In the genomic region with DNA sequence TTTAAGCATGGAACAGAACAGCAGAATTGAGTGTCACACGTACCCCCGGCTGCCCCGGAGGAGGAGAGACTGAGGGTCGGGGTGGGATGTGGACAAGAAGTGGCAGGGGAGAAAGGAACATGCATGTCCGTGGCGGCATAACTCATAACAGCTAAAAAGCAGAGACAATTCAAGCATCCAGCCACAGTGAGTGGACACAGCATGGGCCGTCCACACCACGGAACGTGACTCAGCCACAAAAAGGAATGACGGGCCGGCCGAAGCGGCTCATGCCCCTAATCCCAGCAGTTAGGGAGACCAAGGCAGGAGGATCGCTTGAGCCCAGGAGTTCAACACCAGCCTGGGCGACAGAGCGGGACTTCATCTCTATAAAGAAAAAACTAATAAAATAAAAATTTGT, we compare ENCODE assay signal across 1 cellular context.
TF ChIP-seq lines count a peak whose summit lies in the region.

No MANE protein-coding gene starts in this region.

TF ChIP-seq in GM23338, 12 proteins besides CTCF, POLR2A, EP300 and RAD21:
- TF ChIP-seq EZH2 (IDR thresholded peaks at IDR 0.05; ENCODE audit: low read depth, unreplicated experiment) (no peak), ZNF114 (CRISPR knock-in tag; IDR thresholded peaks at IDR 0.05) (no peak), EZH2phosphoT487 (IDR thresholded peaks at IDR 0.05; ENCODE audit: unreplicated experiment) (no peak), ZNF331 (CRISPR knock-in tag; IDR thresholded peaks at IDR 0.05; ENCODE audit: low read depth) (no peak), POLR2AphosphoS5 (IDR thresholded peaks at IDR 0.05; ENCODE audit: low read depth) (no peak), NANOG (IDR thresholded peaks at IDR 0.05; ENCODE audit: borderline replicate concordance) (no peak), STAT1 (IDR thresholded peaks at IDR 0.05; ENCODE audit: unreplicated experiment) (no peak), JUNB (IDR thresholded peaks at IDR 0.05; ENCODE audit: unreplicated experiment) (no peak)
- TF ChIP-seq, protein P1, sequence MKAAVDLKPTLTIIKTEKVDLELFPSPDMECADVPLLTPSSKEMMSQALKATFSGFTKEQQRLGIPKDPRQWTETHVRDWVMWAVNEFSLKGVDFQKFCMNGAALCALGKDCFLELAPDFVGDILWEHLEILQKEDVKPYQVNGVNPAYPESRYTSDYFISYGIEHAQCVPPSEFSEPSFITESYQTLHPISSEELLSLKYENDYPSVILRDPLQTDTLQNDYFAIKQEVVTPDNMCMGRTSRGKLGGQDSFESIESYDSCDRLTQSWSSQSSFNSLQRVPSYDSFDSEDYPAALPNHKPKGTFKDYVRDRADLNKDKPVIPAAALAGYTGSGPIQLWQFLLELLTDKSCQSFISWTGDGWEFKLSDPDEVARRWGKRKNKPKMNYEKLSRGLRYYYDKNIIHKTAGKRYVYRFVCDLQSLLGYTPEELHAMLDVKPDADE (IDR thresholded peaks at IDR 0.05) = no peak
- TF ChIP-seq, protein P2, sequence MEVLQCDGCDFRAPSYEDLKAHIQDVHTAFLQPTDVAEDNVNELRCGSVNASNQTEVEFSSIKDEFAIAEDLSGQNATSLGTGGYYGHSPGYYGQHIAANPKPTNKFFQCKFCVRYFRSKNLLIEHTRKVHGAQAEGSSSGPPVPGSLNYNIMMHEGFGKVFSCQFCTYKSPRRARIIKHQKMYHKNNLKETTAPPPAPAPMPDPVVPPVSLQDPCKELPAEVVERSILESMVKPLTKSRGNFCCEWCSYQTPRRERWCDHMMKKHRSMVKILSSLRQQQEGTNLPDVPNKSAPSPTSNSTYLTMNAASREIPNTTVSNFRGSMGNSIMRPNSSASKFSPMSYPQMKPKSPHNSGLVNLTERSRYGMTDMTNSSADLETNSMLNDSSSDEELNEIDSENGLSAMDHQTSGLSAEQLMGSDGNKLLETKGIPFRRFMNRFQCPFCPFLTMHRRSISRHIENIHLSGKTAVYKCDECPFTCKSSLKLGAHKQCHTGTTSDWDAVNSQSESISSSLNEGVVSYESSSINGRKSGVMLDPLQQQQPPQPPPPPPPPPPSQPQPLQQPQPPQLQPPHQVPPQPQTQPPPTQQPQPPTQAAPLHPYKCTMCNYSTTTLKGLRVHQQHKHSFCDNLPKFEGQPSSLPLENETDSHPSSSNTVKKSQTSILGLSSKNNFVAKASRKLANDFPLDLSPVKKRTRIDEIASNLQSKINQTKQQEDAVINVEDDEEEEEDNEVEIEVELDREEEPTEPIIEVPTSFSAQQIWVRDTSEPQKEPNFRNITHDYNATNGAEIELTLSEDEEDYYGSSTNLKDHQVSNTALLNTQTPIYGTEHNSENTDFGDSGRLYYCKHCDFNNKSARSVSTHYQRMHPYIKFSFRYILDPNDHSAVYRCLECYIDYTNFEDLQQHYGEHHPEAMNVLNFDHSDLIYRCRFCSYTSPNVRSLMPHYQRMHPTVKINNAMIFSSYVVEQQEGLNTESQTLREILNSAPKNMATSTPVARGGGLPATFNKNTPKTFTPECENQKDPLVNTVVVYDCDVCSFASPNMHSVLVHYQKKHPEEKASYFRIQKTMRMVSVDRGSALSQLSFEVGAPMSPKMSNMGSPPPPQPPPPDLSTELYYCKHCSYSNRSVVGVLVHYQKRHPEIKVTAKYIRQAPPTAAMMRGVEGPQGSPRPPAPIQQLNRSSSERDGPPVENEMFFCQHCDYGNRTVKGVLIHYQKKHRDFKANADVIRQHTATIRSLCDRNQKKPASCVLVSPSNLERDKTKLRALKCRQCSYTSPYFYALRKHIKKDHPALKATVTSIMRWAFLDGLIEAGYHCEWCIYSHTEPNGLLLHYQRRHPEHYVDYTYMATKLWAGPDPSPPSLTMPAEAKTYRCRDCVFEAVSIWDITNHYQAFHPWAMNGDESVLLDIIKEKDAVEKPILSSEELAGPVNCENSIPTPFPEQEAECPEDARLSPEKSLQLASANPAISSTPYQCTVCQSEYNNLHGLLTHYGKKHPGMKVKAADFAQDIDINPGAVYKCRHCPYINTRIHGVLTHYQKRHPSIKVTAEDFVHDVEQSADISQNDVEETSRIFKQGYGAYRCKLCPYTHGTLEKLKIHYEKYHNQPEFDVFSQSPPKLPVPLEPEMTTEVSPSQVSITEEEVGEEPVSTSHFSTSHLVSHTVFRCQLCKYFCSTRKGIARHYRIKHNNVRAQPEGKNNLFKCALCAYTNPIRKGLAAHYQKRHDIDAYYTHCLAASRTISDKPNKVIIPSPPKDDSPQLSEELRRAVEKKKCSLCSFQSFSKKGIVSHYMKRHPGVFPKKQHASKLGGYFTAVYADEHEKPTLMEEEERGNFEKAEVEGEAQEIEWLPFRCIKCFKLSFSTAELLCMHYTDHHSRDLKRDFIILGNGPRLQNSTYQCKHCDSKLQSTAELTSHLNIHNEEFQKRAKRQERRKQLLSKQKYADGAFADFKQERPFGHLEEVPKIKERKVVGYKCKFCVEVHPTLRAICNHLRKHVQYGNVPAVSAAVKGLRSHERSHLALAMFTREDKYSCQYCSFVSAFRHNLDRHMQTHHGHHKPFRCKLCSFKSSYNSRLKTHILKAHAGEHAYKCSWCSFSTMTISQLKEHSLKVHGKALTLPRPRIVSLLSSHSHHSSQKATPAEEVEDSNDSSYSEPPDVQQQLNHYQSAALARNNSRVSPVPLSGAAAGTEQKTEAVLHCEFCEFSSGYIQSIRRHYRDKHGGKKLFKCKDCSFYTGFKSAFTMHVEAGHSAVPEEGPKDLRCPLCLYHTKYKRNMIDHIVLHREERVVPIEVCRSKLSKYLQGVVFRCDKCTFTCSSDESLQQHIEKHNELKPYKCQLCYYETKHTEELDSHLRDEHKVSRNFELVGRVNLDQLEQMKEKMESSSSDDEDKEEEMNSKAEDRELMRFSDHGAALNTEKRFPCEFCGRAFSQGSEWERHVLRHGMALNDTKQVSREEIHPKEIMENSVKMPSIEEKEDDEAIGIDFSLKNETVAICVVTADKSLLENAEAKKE (CRISPR knock-in tag; IDR thresholded peaks at IDR 0.05) = no peak
- TF ChIP-seq, protein P3, sequence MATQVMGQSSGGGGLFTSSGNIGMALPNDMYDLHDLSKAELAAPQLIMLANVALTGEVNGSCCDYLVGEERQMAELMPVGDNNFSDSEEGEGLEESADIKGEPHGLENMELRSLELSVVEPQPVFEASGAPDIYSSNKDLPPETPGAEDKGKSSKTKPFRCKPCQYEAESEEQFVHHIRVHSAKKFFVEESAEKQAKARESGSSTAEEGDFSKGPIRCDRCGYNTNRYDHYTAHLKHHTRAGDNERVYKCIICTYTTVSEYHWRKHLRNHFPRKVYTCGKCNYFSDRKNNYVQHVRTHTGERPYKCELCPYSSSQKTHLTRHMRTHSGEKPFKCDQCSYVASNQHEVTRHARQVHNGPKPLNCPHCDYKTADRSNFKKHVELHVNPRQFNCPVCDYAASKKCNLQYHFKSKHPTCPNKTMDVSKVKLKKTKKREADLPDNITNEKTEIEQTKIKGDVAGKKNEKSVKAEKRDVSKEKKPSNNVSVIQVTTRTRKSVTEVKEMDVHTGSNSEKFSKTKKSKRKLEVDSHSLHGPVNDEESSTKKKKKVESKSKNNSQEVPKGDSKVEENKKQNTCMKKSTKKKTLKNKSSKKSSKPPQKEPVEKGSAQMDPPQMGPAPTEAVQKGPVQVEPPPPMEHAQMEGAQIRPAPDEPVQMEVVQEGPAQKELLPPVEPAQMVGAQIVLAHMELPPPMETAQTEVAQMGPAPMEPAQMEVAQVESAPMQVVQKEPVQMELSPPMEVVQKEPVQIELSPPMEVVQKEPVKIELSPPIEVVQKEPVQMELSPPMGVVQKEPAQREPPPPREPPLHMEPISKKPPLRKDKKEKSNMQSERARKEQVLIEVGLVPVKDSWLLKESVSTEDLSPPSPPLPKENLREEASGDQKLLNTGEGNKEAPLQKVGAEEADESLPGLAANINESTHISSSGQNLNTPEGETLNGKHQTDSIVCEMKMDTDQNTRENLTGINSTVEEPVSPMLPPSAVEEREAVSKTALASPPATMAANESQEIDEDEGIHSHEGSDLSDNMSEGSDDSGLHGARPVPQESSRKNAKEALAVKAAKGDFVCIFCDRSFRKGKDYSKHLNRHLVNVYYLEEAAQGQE (IDR thresholded peaks at IDR 0.05; ENCODE audit: unreplicated experiment) = no peak
